Comparison of ENCODE assay signal across 13 cellular contexts in the genomic region with DNA sequence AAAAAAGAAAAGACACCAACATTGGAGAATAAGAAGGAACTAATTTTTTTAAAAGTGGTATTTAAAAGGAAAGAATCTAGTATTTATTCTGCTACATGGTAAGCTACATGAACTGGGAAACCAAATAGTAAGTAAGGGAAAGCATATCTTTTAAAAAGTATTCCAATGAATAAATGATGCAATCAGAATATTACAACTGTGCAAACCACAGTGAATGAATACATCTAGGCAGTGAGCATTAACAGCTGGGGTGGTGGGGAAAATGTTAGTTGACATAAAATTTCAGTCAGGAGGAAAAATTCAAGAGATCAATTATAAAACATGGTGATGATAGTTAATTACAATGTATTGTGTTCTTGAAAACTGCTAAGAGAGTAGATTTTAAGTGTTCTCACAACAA.
"Had no signal": no experiment of that assay in that cellular context is flagged by ENCODE, and none has a peak within 500 bp of the region (broad histone marks: within the 10 kb centered on the region; RNA-seq: fewer than 3 reads in every experiment).

No MANE protein-coding gene starts in this region.

- H3K27ac Mint-ChIP-seq: effector memory CD8-positive, alpha-beta T cell; nephron progenitor cell; progenitor cell of endocrine pancreas had no signal

- H3K4me3 Mint-ChIP-seq: effector memory CD8-positive, alpha-beta T cell; nephron progenitor cell; stimulated activated naive CD8-positive, alpha-beta T cell treated with anti-CD3 and anti-CD28 coated beads, Interleukin-15, amount 100 ng/mL, for 72 hours had no signal

- FAIRE-seq: bronchial epithelial cell had no signal

- H3K27me3 Mint-ChIP-seq: effector memory CD8-positive, alpha-beta T cell; progenitor cell of endocrine pancreas; stimulated activated naive CD8-positive, alpha-beta T cell treated with anti-CD3 and anti-CD28 coated beads, Interleukin-15, amount 100 ng/mL, for 72 hours had no signal

- H3K4me1 Mint-ChIP-seq: nephron progenitor cell; stimulated activated naive CD8-positive, alpha-beta T cell treated with anti-CD3 and anti-CD28 coated beads, Interleukin-15, amount 100 ng/mL, for 72 hours had no signal

- H3K9me3 Mint-ChIP-seq: effector memory CD8-positive, alpha-beta T cell; nephron progenitor cell; stimulated activated naive CD8-positive, alpha-beta T cell treated with anti-CD3 and anti-CD28 coated beads, Interleukin-15, amount 100 ng/mL, for 72 hours had no signal

- DNase-seq: activated CD4-positive, alpha-beta T cell treated with anti-CD3 and anti-CD28 coated beads, Interleukin-2, amount 50 U/mL, for 4 hours; dermis blood vessel endothelial cell; effector memory CD8-positive, alpha-beta T cell; hypothalamus; nephron progenitor cell; right cardiac atrium; SJCRH30; stimulated activated CD4-positive, alpha-beta T cell treated with anti-CD3 and anti-CD28 coated beads, Interleukin-1b, Interleukin-23, amount 100 ng/mL, for 48 hours; stimulated activated naive CD8-positive, alpha-beta T cell treated with anti-CD3 and anti-CD28 coated beads, Interleukin-15, amount 100 ng/mL, for 72 hours; testis; upper lobe of left lung had no signal
